Comparison of ENCODE assay signal across 10 cellular contexts in the genomic region with DNA sequence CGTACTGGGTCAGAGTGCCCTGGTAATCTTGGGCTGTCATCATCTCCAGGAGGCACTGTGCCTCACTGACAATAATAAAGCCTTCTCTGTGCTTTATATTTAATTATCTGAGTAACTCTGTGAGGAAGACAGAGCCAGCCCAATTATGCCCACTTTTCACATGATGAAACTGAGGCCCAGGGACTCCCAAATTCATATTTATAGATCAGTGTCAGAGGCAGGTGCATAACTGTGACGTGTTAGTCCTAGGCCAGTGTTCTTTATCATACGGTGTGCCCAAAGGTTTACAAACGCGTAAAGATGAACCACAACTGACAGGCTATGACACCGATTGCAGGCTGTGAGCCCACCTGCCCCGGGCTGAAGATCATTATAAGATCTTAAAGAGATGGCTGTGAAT.
"Had no signal": no experiment of that assay in that cellular context is flagged by ENCODE, and none has a peak within 500 bp of the region (broad histone marks: within the 10 kb centered on the region; RNA-seq: fewer than 3 reads in every experiment).

No MANE protein-coding gene starts in this region.

- DNase-seq: GM23248, H7, H9, HCEC 1CT, HFFc6 had no signal

- H3K9me3 ChIP-seq: HAP-1 had no signal

- H3K4me3 ChIP-seq: GM23248, GM23338, HAP-1 had no signal

- H3K4me2 ChIP-seq: GM23338 had no signal

- H3K36me3 ChIP-seq: HAP-1 had no signal

- H3K4me1 ChIP-seq: HAP-1 had no signal

- H3K27ac ChIP-seq: GM23248 had no signal

- ATAC-seq: GM23338, HCT116 had no signal

- H2AFZ ChIP-seq: GM23248, GM23338 had no signal

- H3K9ac ChIP-seq: GM23248 had no signal

- FAIRE-seq: H1, H54 had no signal
